ENCODE assay signal across 1 cellular context in genomic region chr11:44453871-44454270, GRCh38.
A peak's percentile ranks its signal among the peaks of the same experiment; 100 is the strongest.
TF ChIP-seq lines count a peak whose summit lies in the region.

No MANE protein-coding gene starts in this region.

TF ChIP-seq in HEK293, 187 proteins besides CTCF, POLR2A, EP300 and RAD21 (continued from another document):
- TF ChIP-seq ELK4 (IDR thresholded peaks at IDR 0.05; ENCODE audit: borderline replicate concordance, low read depth, low read length) (no peak), ZNF544 (tag by site-specific recombination; IDR thresholded peaks at IDR 0.05) (no peak), PRDM6 (tag by site-specific recombination; IDR thresholded peaks at IDR 0.05) (no peak), ZFHX2 (tag by site-specific recombination; conservative IDR thresholded peaks at IDR 0.05) (0 out of 2 replicates have a peak, but pooled peaks have one; percentile 11), REPIN1 (tag by site-specific recombination; IDR thresholded peaks at IDR 0.05; ENCODE audit: low read depth) (no peak)
